2 cellular contexts compared by ENCODE assay signal in genomic region chr5:172758836-172759149, GRCh38.
TF ChIP-seq lines count a peak whose summit lies in the region.

No MANE protein-coding gene starts in this region.

TF ChIP-seq in SK-N-SH, 30 proteins besides CTCF, POLR2A, EP300 and RAD21 (continued from another document):
- no peak for TF ChIP-seq REST (IDR thresholded peaks at IDR 0.05; ENCODE audit: low read depth, low read length)
- no peak for TF ChIP-seq GABPA (IDR thresholded peaks at IDR 0.05; ENCODE audit: low read depth)
- TF ChIP-seq IRF3 (IDR thresholded peaks at IDR 0.05; ENCODE audit: low read depth, low read length), result no peak

TF ChIP-seq in SK-N-SH treated with all-trans-retinoic acid at 6 μM for 48 hours, 23 proteins besides CTCF, POLR2A, EP300 and RAD21 (continued from another document):
- TF ChIP-seq TSHZ2 (CRISPR knock-in tag; IDR thresholded peaks at IDR 0.05) (no peak), ESRRG (CRISPR knock-in tag; IDR thresholded peaks at IDR 0.05) (no peak), OSR1 (CRISPR knock-in tag; IDR thresholded peaks at IDR 0.05) (no peak), BACH2 (CRISPR knock-in tag; IDR thresholded peaks at IDR 0.05; ENCODE audit: borderline replicate concordance) (no peak), RARB (CRISPR knock-in tag; IDR thresholded peaks at IDR 0.05) (no peak), GLIS3 (CRISPR knock-in tag; IDR thresholded peaks at IDR 0.05) (no peak), ZNF70 (CRISPR knock-in tag; IDR thresholded peaks at IDR 0.05) (no peak)
